Comparison of ENCODE assay signal across 24 cellular contexts in the genomic region with DNA sequence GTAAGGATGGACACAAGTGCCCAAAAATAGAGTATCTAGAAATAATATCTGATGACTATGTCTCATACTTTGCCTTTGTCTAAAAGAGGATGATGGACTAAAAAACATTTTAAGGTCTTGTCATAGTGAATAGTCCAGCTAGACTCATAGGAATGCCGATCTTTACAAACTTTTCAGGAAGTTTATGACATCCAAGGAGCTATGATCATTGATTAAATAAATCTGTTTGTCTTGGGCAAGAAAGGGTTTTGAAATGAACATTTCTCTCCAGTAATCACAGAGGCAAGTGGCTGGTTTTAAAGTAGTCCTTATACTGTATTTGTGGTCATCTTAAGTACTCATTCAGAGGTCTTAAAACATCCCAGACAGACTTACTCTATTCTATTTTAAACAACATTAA.
"Had no signal": no experiment of that assay in that cellular context is flagged by ENCODE, and none has a peak within 500 bp of the region (broad histone marks: within the 10 kb centered on the region; RNA-seq: fewer than 3 reads in every experiment).

No MANE protein-coding gene starts in this region.

- H3K9me3 Mint-ChIP-seq: activated naive CD4-positive, alpha-beta T cell treated with anti-CD3 and anti-CD28 coated beads, Interleukin-2, amount 50 U/mL, for 24 hours; mesothelial cell of epicardium; natural killer cell treated with Interleukin-12 subunit alpha and Interleukin-12 subunit beta and Interleukin-15 and Interleukin-18, amount 100 ng/mL, for 72 hours had no signal

- H3K36me3 Mint-ChIP-seq: activated naive CD4-positive, alpha-beta T cell treated with anti-CD3 and anti-CD28 coated beads, Interleukin-2, amount 50 U/mL, for 24 hours; mesothelial cell of epicardium; natural killer cell treated with Interleukin-12 subunit alpha and Interleukin-12 subunit beta and Interleukin-15 and Interleukin-18, amount 100 ng/mL, for 72 hours had no signal

- H3K27me3 Mint-ChIP-seq: activated naive CD4-positive, alpha-beta T cell treated with anti-CD3 and anti-CD28 coated beads, Interleukin-2, amount 50 U/mL, for 24 hours; brain; natural killer cell treated with Interleukin-12 subunit alpha and Interleukin-12 subunit beta and Interleukin-15 and Interleukin-18, amount 100 ng/mL, for 72 hours; progenitor cell of endocrine pancreas had no signal

- H3K9me3 ChIP-seq: gastrocnemius medialis, thoracic aorta, upper lobe of left lung had no signal

- H3K4me3 ChIP-seq: gastrocnemius medialis, left ventricle myocardium inferior, spleen, thoracic aorta, upper lobe of left lung had no signal

- H3K27me3 ChIP-seq: gastrocnemius medialis, spleen, upper lobe of left lung had no signal

- DNase-seq: activated CD4-positive, alpha-beta T cell treated with anti-CD3 and anti-CD28 coated beads for 1 hour; activated CD4-positive, alpha-beta T cell treated with anti-CD3 and anti-CD28 coated beads, Interleukin-2, amount 50 U/mL, for 1 hour; activated CD8-positive, alpha-beta T cell treated with anti-CD3 and anti-CD28 coated beads, Interleukin-2, amount 10 ng/mL, durations not matched to agents 7 days and 5 days; activated gamma-delta T cell treated with Interleukin-2 at 50 U/mL for 16 hours; activated T-cell treated with anti-CD3 and anti-CD28 coated beads, Interleukin-2, amount 50 U/mL, for 1 hour; effector CD8-positive, alpha-beta T cell; erythroblast; gastrocnemius medialis; hippocampal formation; kidney glomerular epithelial cell; left ventricle myocardium inferior; retina; spleen; stimulated activated CD4-positive, alpha-beta T cell treated with anti-CD3 and anti-CD28 coated beads, Interleukin-4, amount 100 ng/mL, for 1 hour; stimulated activated naive CD4-positive, alpha-beta T cell; upper lobe of left lung; WERI-Rb-1 had no signal

- FAIRE-seq: TTC549 had no signal

- H3K4me1 Mint-ChIP-seq: activated naive CD4-positive, alpha-beta T cell treated with anti-CD3 and anti-CD28 coated beads, Interleukin-2, amount 50 U/mL, for 24 hours; brain had no signal

- H3K27ac Mint-ChIP-seq: activated CD8-positive, alpha-beta T cell treated with anti-CD3 and anti-CD28 coated beads, Interleukin-2, amount 10 ng/mL, durations not matched to agents 7 days and 5 days; activated naive CD4-positive, alpha-beta T cell treated with anti-CD3 and anti-CD28 coated beads, Interleukin-2, amount 50 U/mL, for 24 hours; brain; mesothelial cell of epicardium; natural killer cell treated with Interleukin-12 subunit alpha and Interleukin-12 subunit beta and Interleukin-15 and Interleukin-18, amount 100 ng/mL, for 72 hours; progenitor cell of endocrine pancreas had no signal

- ATAC-seq: activated CD8-positive, alpha-beta T cell treated with anti-CD3 and anti-CD28 coated beads, Interleukin-2, amount 10 ng/mL, durations not matched to agents 7 days and 5 days; gastrocnemius medialis; natural killer cell treated with Interleukin-12 subunit alpha and Interleukin-12 subunit beta and Interleukin-15 and Interleukin-18, amount 100 ng/mL, for 72 hours had no signal

- H3K4me1 ChIP-seq: gastrocnemius medialis, left ventricle myocardium inferior, spleen, upper lobe of left lung had no signal

- H3K27ac ChIP-seq: gastrocnemius medialis, left ventricle myocardium inferior, spleen, thoracic aorta, upper lobe of left lung, WERI-Rb-1 had no signal

- H3K36me3 ChIP-seq: gastrocnemius medialis, left ventricle myocardium inferior, spleen, thoracic aorta, upper lobe of left lung, WERI-Rb-1 had no signal

- H3K4me3 Mint-ChIP-seq: activated CD8-positive, alpha-beta T cell treated with anti-CD3 and anti-CD28 coated beads, Interleukin-2, amount 10 ng/mL, durations not matched to agents 7 days and 5 days; activated naive CD4-positive, alpha-beta T cell treated with anti-CD3 and anti-CD28 coated beads, Interleukin-2, amount 50 U/mL, for 24 hours; brain; mesothelial cell of epicardium; natural killer cell treated with Interleukin-12 subunit alpha and Interleukin-12 subunit beta and Interleukin-15 and Interleukin-18, amount 100 ng/mL, for 72 hours had no signal
